10 cellular contexts compared by ENCODE assay signal in the genomic region with DNA sequence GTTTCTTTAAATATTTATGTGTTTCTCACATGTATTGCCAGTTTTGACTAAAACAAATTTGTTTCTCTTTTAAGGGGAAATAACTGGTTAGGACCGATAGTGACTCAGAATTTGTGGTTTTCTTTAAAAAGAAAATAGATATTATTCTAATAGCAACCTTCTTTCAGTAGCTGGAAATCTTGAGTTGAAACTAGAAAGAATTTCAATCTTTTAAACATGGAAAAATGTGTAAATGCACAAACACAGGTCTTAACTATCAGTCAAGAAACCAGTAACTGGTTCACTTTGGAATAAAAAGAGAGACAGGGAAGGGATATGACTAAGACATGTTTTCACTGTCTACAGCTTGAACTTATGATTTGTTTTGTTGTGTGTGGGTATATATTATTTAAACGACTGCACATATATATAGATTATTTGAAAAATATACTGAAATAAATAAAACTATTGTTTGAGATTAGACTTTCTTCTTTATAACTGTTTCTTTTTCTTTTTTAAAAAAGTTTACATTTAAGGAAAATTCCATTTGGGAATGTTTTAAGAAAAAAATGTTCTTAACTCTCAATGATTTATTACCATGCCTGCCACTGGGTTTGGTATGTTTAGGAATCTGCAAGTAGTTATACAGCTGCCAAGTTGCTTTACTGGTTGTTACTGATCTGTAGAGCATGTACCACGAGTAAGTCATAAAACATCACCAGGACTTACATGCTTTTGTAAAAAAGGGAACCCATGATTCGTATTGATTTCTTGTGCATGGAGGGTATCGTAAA.
A peak's percentile ranks its signal among the peaks of the same experiment; 100 is the strongest.
DNase-seq lines count a peak whose midpoint lies in the region; ATAC-seq and TF ChIP-seq lines count a peak whose summit lies in the region.
"Had no signal": no experiment of that assay in that cellular context is flagged by ENCODE, and none has a peak within 500 bp of the region (broad histone marks: within the 10 kb centered on the region; RNA-seq: fewer than 3 reads in every experiment).

No MANE protein-coding gene starts in this region.

- intact Hi-C loops in lower leg skin (cut with DNase I; ENCODE audit: low total_unique reads) = no loop called here
- intact Hi-C loops in esophagus muscularis mucosa (cut with DNase I) = no loop called here

- H3K4me3 ChIP-seq in brain microvascular endothelial cell (ENCODE audit: low read depth, low read length) (no peak overlapping the region), lower leg skin (ENCODE audit: low read depth, poor library complexity, severe bottlenecking) (no peak overlapping the region), esophagus muscularis mucosa (no peak overlapping the region)

- no peak for TF ChIP-seq POLR2A in lower leg skin (IDR thresholded peaks at IDR 0.05)
- TF ChIP-seq POLR2A in esophagus muscularis mucosa (IDR thresholded peaks at IDR 0.05; ENCODE audit: low read depth) = no peak

- TF ChIP-seq CTCF in brain microvascular endothelial cell (IDR thresholded peaks at IDR 0.05; ENCODE audit: low read depth, low read length, missing control alignments) = no peak
- no peak for TF ChIP-seq CTCF in lower leg skin (IDR thresholded peaks at IDR 0.05)
- TF ChIP-seq CTCF in esophagus muscularis mucosa (IDR thresholded peaks at IDR 0.05) = no peak

- no peak for ATAC-seq in GM21576 (IDR thresholded peaks at IDR 0.05; ENCODE audit: unreplicated experiment)

- H3K4me1 ChIP-seq in esophagus muscularis mucosa = no peaks in the 10 kb centered on the region

- H3K27me3 ChIP-seq in brain microvascular endothelial cell (replicated peaks) (no peaks in the 10 kb centered on the region), esophagus muscularis mucosa (no peaks in the 10 kb centered on the region)

- H3K9me3 ChIP-seq in esophagus muscularis mucosa = peaks cover 0 to 2% (median 0%) of the 10 kb centered on the region in 4 donors

- WGBS in lower leg skin, 2 donors = 31 to 42% methylated on average over 5 of the region's 5 CpGs
- WGBS in esophagus muscularis mucosa = 59% methylated on average over 5 of the region's 5 CpGs

- peak; percentile 14 for DNase-seq in AG08396 (ENCODE audit: low spot score)
- DNase-seq in LHCN-M2 (ENCODE audit: low read depth) = peak; percentile 95
- peak; percentile 32 for DNase-seq in brain microvascular endothelial cell
- peak; percentile 45 for DNase-seq in kidney tubule cell (ENCODE audit: low spot score)
- DNase-seq in lower leg skin (ENCODE audit: low spot score in 2 of 2) = no peak
- no peak for DNase-seq in esophagus muscularis mucosa (ENCODE audit: extremely low spot score)
- DNase-seq in activated CD4-positive, CD25-positive, alpha-beta regulatory T cell treated with anti-CD3 and anti-CD28 coated beads, Interleukin-2, amount 50 U/mL, for 72 hours = no peak
- DNase-seq: CD8-positive, alpha-beta memory T cell; stimulated activated naive CD4-positive, alpha-beta T cell treated with Interleukin-2 at 50 U/mL for 16 hours had no signal

- no peak for TF ChIP-seq EP300 in esophagus muscularis mucosa (IDR thresholded peaks at IDR 0.05)

- no peaks in the 10 kb centered on the region for H3K36me3 ChIP-seq in brain microvascular endothelial cell (replicated peaks)
- H3K36me3 ChIP-seq in esophagus muscularis mucosa = no peaks in the 10 kb centered on the region

- H3K27ac ChIP-seq in brain microvascular endothelial cell (peak overlapping the region; percentile 76), esophagus muscularis mucosa (replicated peaks in 1 of 4) (no peak overlapping the region)

- in situ Hi-C loops in brain microvascular endothelial cell (cut with HindIII; ENCODE audit: low pct_ligation_motif_present, low sequenced_read_pairs) = no loop called here

Comparison
In these comparisons a context has a peak if more than half of its experiments do, and no peak if none do; other contexts are left out.
1. DNase-seq: peak in AG08396 (single experiment), LHCN-M2 (single experiment), brain microvascular endothelial cell (single experiment) and kidney tubule cell (single experiment); none in lower leg skin (0 of 2), esophagus muscularis mucosa (single experiment) and activated CD4-positive, CD25-positive, alpha-beta regulatory T cell treated with anti-CD3 and anti-CD28 coated beads, Interleukin-2, amount 50 U/mL, for 72 hours (single experiment).